In genomic region chr12:32577328-32577727, GRCh38 we compare ENCODE assay signal across 26 cellular contexts.
"Had no signal": no experiment of that assay in that cellular context is flagged by ENCODE, and none has a peak within 500 bp of the region (broad histone marks: within the 10 kb centered on the region; RNA-seq: fewer than 3 reads in every experiment).

No MANE protein-coding gene starts in this region.

- H3K9me3 ChIP-seq: colonic mucosa, esophagus muscularis mucosa, gastroesophageal sphincter, lower lobe of right lung, mucosa of descending colon, prostate gland, right lobe of liver, suprapubic skin, transverse colon, upper lobe of right lung, uterus had no signal

- H3K4me3 ChIP-seq: colonic mucosa, esophagus muscularis mucosa, gastroesophageal sphincter, lower lobe of right lung, mucosa of descending colon, prostate gland, right lobe of liver, suprapubic skin, transverse colon, upper lobe of right lung, uterus had no signal

- H3K4me3 Mint-ChIP-seq: central memory CD8-positive, alpha-beta T cell; dendritic cell treated with granulocyte-macrophage colony-stimulating factor and Interleukin-4, amounts not matched to agents 40 ng/mL and 50 ng/mL, for 4 days; endodermal cell; naive B cell; natural killer cell treated with Interleukin-12 subunit alpha and Interleukin-12 subunit beta and Interleukin-15 and Interleukin-18, amount 100 ng/mL, for 72 hours; stimulated activated naive B cell treated with anti-CD40 and anti-IgM and Interleukin-4, amounts not matched to agents 10 μg/mL and 1 μg/mL and 100 μg/mL, for 72 hours; stimulated activated naive CD8-positive, alpha-beta T cell treated with anti-CD3 and anti-CD28 coated beads, Interleukin-15, Interleukin-2, amounts not matched to agents 100 ng/mL and 50 ng/mL, for 24 hours had no signal

- DNase-seq: colonic mucosa; effector CD8-positive, alpha-beta T cell; endodermal cell; kidney; left ventricle myocardium superior; lower lobe of right lung; mucosa of descending colon; naive B cell; nucleus accumbens; right lobe of liver; small intestine; stimulated activated CD4-positive, alpha-beta T cell treated with anti-CD3 and anti-CD28 coated beads, Interleukin-15, amount 100 ng/mL, for 24 hours; stimulated activated CD4-positive, alpha-beta T cell treated with anti-CD3 and anti-CD28 coated beads, Interleukin-2, amount 100 ng/mL, for 48 hours; stimulated activated naive B cell treated with anti-CD40 and anti-IgM and Interleukin-4, amounts not matched to agents 10 μg/mL and 1 μg/mL and 100 μg/mL, for 72 hours; transverse colon; upper lobe of right lung; uterus had no signal

- H3K4me1 Mint-ChIP-seq: central memory CD8-positive, alpha-beta T cell; naive B cell had no signal

- ATAC-seq: foreskin keratinocyte; gastroesophageal sphincter; left ventricle myocardium superior; lower lobe of right lung; mucosa of descending colon; natural killer cell treated with Interleukin-12 subunit alpha and Interleukin-12 subunit beta and Interleukin-15 and Interleukin-18, amount 100 ng/mL, for 72 hours; right lobe of liver; stimulated activated naive B cell treated with anti-CD40 and anti-IgM and Interleukin-4, amounts not matched to agents 10 μg/mL and 1 μg/mL and 100 μg/mL, for 72 hours; upper lobe of right lung had no signal

- H3K27ac Mint-ChIP-seq: dendritic cell treated with granulocyte-macrophage colony-stimulating factor and Interleukin-4, amounts not matched to agents 40 ng/mL and 50 ng/mL, for 4 days; endodermal cell; naive B cell; natural killer cell treated with Interleukin-12 subunit alpha and Interleukin-12 subunit beta and Interleukin-15 and Interleukin-18, amount 100 ng/mL, for 72 hours; stimulated activated naive B cell treated with anti-CD40 and anti-IgM and Interleukin-4, amounts not matched to agents 10 μg/mL and 1 μg/mL and 100 μg/mL, for 72 hours; stimulated activated naive CD8-positive, alpha-beta T cell treated with anti-CD3 and anti-CD28 coated beads, Interleukin-15, Interleukin-2, amounts not matched to agents 100 ng/mL and 50 ng/mL, for 24 hours had no signal

- H3K9me3 Mint-ChIP-seq: central memory CD8-positive, alpha-beta T cell; natural killer cell treated with Interleukin-12 subunit alpha and Interleukin-12 subunit beta and Interleukin-15 and Interleukin-18, amount 100 ng/mL, for 72 hours; stimulated activated naive CD8-positive, alpha-beta T cell treated with anti-CD3 and anti-CD28 coated beads, Interleukin-15, Interleukin-2, amounts not matched to agents 100 ng/mL and 50 ng/mL, for 24 hours had no signal

- H3K36me3 Mint-ChIP-seq: natural killer cell treated with Interleukin-12 subunit alpha and Interleukin-12 subunit beta and Interleukin-15 and Interleukin-18, amount 100 ng/mL, for 72 hours had no signal

- H3K27me3 Mint-ChIP-seq: dendritic cell treated with granulocyte-macrophage colony-stimulating factor and Interleukin-4, amounts not matched to agents 40 ng/mL and 50 ng/mL, for 4 days; naive B cell; stimulated activated naive B cell treated with anti-CD40 and anti-IgM and Interleukin-4, amounts not matched to agents 10 μg/mL and 1 μg/mL and 100 μg/mL, for 72 hours; stimulated activated naive CD8-positive, alpha-beta T cell treated with anti-CD3 and anti-CD28 coated beads, Interleukin-15, Interleukin-2, amounts not matched to agents 100 ng/mL and 50 ng/mL, for 24 hours had no signal

- H3K36me3 ChIP-seq: colonic mucosa, prostate gland, uterus had no signal

- H3K27ac ChIP-seq: colonic mucosa, esophagus muscularis mucosa, foreskin keratinocyte, gastroesophageal sphincter, lower lobe of right lung, prostate gland, right lobe of liver, suprapubic skin, transverse colon, upper lobe of right lung, uterus had no signal

- H3K4me1 ChIP-seq: colonic mucosa, prostate gland, right lobe of liver, transverse colon, upper lobe of right lung, uterus had no signal

- H3K27me3 ChIP-seq: colonic mucosa, esophagus muscularis mucosa, foreskin keratinocyte, gastroesophageal sphincter, right lobe of liver, suprapubic skin, transverse colon, upper lobe of right lung, uterus had no signal
